ENCODE assay signal across 22 cellular contexts in genomic region chr10:72719941-72720592, GRCh38. TPM values are rescaled to one million over a fixed set of nuclear protein-coding genes. Genes with fewer than 3 reads are reported as not detected.
DNase-seq lines count a peak whose midpoint lies in the region; FAIRE-seq and TF ChIP-seq lines count a peak whose summit lies in the region.
"Had no signal": no experiment of that assay in that cellular context is flagged by ENCODE, and none has a peak within 500 bp of the region (broad histone marks: within the 10 kb centered on the region; RNA-seq: fewer than 3 reads in every experiment).

No MANE protein-coding gene starts in this region.

- no peaks in the 10 kb centered on the region for H3K27me3 Mint-ChIP-seq in activated CD4-positive, alpha-beta T cell treated with anti-CD3 and anti-CD28 coated beads, Interleukin-2, amount 10 ng/mL, durations not matched to agents 24 days and 14 days
- H3K27me3 Mint-ChIP-seq in glutamatergic neuron (ENCODE audit: unreplicated experiment) = peaks cover 3% of the 10 kb centered on the region

- DNase-seq in activated CD4-positive, alpha-beta T cell treated with anti-CD3 and anti-CD28 coated beads, Interleukin-2, amount 10 ng/mL, durations not matched to agents 24 days and 14 days = peak; percentile 43
- no peak for DNase-seq in activated CD4-positive, alpha-beta T cell treated with anti-CD3 and anti-CD28 coated beads, Interleukin-2, amount 50 U/mL, for 4 hours
- DNase-seq in RWPE1 (ENCODE audit: low spot score) = peak; percentile 57
- DNase-seq in glutamatergic neuron = no peak
- DNase-seq in urothelium cell line (ENCODE audit: low spot score) = no peak
- no peak for DNase-seq in T-helper 9 cell
- DNase-seq in HEK293T (ENCODE audit: extremely low spot score) = no peak
- no peak for DNase-seq in activated T-cell treated with anti-CD3 and anti-CD28 coated beads, Interleukin-2, amount 50 U/mL, for 48 hours
- DNase-seq: 8988T; activated CD4-positive, alpha-beta T cell treated with anti-CD3 and anti-CD28 coated beads for 1 hour; activated effector memory CD4-positive, alpha-beta T cell treated with anti-CD3 and anti-CD28 coated beads, Interleukin-2, amount 50 U/mL, for 16 hours; adrenal gland; central memory CD4-positive, alpha-beta T cell; NCI-H1048; NCI-H2107; retina; stimulated activated CD4-positive, alpha-beta T cell treated with anti-CD3 and anti-CD28 coated beads, Interleukin-12 subunit alpha, Interleukin-12 subunit beta, amount 100 ng/mL, for 4 hours; thyroid gland had no signal

- H3K9me3 Mint-ChIP-seq in activated CD4-positive, alpha-beta T cell treated with anti-CD3 and anti-CD28 coated beads, Interleukin-2, amount 10 ng/mL, durations not matched to agents 24 days and 14 days = no peaks in the 10 kb centered on the region
- H3K9me3 Mint-ChIP-seq in glutamatergic neuron (ENCODE audit: unreplicated experiment) = peaks cover 4% of the 10 kb centered on the region

- CTCF ChIA-PET in RWPE1 (lab: Yijun Ruan, JAX) = interaction anchor here (0.6 to 0.9 kb wide), 2 partner anchors 10 to 57 kb away, joined by 3 read pairs; no protein-coding TSS in a partner anchor
- CTCF ChIA-PET in HEK293T (lab: Yijun Ruan, JAX) = no interaction called here

- H3K4me3 Mint-ChIP-seq in activated CD4-positive, alpha-beta T cell treated with anti-CD3 and anti-CD28 coated beads, Interleukin-2, amount 10 ng/mL, durations not matched to agents 24 days and 14 days = no peak overlapping the region
- H3K4me3 Mint-ChIP-seq in glutamatergic neuron (ENCODE audit: unreplicated experiment) = no peak overlapping the region

- no peak for TF ChIP-seq CTCF in RWPE1 (conservative IDR thresholded peaks at IDR 0.05; ENCODE audit: low read depth)
- no peak for TF ChIP-seq CTCF in glutamatergic neuron (IDR thresholded peaks at IDR 0.05; ENCODE audit: partially characterized antibody, unreplicated experiment)

- no peak overlapping the region for H3K27ac ChIP-seq in RWPE1
- H3K27ac ChIP-seq: adrenal gland, BLaER1, hepatocyte, SK-N-MC, thyroid gland had no signal

- POLR2A ChIA-PET in RWPE1 (lab: Yijun Ruan, JAX; ENCODE audit: low non-redundant PET) (no interaction called here), HEK293T (lab: Yijun Ruan, JAX) (no interaction called here)

- no peak overlapping the region for H3K27ac Mint-ChIP-seq in activated CD4-positive, alpha-beta T cell treated with anti-CD3 and anti-CD28 coated beads, Interleukin-2, amount 10 ng/mL, durations not matched to agents 24 days and 14 days
- H3K27ac Mint-ChIP-seq in glutamatergic neuron (ENCODE audit: unreplicated experiment) = peak overlapping the region; percentile 92

- intact Hi-C loops in activated CD4-positive, alpha-beta T cell treated with anti-CD3 and anti-CD28 coated beads, Interleukin-2, amount 10 ng/mL, durations not matched to agents 24 days and 14 days (cut with micrococcal nuclease) = no loop called here

- FAIRE-seq in urothelium cell line (lab: Jason Lieb, UNC) = peak; percentile 13
- FAIRE-seq: HepG2 had no signal

- H3K4me1 Mint-ChIP-seq in activated CD4-positive, alpha-beta T cell treated with anti-CD3 and anti-CD28 coated beads, Interleukin-2, amount 10 ng/mL, durations not matched to agents 24 days and 14 days = no peaks in the 10 kb centered on the region
- H3K4me1 Mint-ChIP-seq in glutamatergic neuron (ENCODE audit: low read depth, unreplicated experiment) = peaks cover 23% of the 10 kb centered on the region

- H3K36me3 Mint-ChIP-seq in activated CD4-positive, alpha-beta T cell treated with anti-CD3 and anti-CD28 coated beads, Interleukin-2, amount 10 ng/mL, durations not matched to agents 24 days and 14 days (ENCODE audit: low read depth) = peaks cover 2% of the 10 kb centered on the region
- H3K36me3 Mint-ChIP-seq in glutamatergic neuron (ENCODE audit: unreplicated experiment) = no peaks in the 10 kb centered on the region

TF ChIP-seq in HEK293T, 16 proteins besides CTCF, POLR2A, EP300 and RAD21:
- TF ChIP-seq L3MBTL2 (conservative IDR thresholded peaks at IDR 0.05) (no peak), ZNF384 (IDR thresholded peaks at IDR 0.05) (no peak), BHLHE40 (IDR thresholded peaks at IDR 0.05; ENCODE audit: borderline replicate concordance) (no peak), SP1 (IDR thresholded peaks at IDR 0.05) (no peak), HDGF (IDR thresholded peaks at IDR 0.05; ENCODE audit: borderline replicate concordance) (no peak), ARNT (IDR thresholded peaks at IDR 0.05) (no peak), SUZ12 (IDR thresholded peaks at IDR 0.05) (no peak), TARDBP (IDR thresholded peaks at IDR 0.05) (no peak), LEF1 (IDR thresholded peaks at IDR 0.05; ENCODE audit: borderline replicate concordance) (no peak)

RNA-seq across cellular contexts. Expression of gene MCU, which starts 28.1 kb away (rescaled TPM):
- 13.5 and 15.9 TPM in 2 replicates for total RNA-seq in activated CD4-positive, alpha-beta T cell treated with anti-CD3 and anti-CD28 coated beads, Interleukin-2, amount 10 ng/mL, durations not matched to agents 24 days and 14 days
- total RNA-seq in glutamatergic neuron (ENCODE audit: unreplicated experiment) = 15.2 TPM

Comparison
In these comparisons a context has a peak if more than half of its experiments do, and no peak if none do; other contexts are left out.
1. DNase-seq: peak in activated CD4-positive, alpha-beta T cell treated with anti-CD3 and anti-CD28 coated beads, Interleukin-2, amount 10 ng/mL, durations not matched to agents 24 days and 14 days (single experiment) and RWPE1 (single experiment); none in activated CD4-positive, alpha-beta T cell treated with anti-CD3 and anti-CD28 coated beads, Interleukin-2, amount 50 U/mL, for 4 hours (0 of 2), glutamatergic neuron (single experiment), urothelium cell line (single experiment), T-helper 9 cell (single experiment), HEK293T (single experiment) and activated T-cell treated with anti-CD3 and anti-CD28 coated beads, Interleukin-2, amount 50 U/mL, for 48 hours (0 of 2).